20 cellular contexts compared by ENCODE assay signal in the genomic region with DNA sequence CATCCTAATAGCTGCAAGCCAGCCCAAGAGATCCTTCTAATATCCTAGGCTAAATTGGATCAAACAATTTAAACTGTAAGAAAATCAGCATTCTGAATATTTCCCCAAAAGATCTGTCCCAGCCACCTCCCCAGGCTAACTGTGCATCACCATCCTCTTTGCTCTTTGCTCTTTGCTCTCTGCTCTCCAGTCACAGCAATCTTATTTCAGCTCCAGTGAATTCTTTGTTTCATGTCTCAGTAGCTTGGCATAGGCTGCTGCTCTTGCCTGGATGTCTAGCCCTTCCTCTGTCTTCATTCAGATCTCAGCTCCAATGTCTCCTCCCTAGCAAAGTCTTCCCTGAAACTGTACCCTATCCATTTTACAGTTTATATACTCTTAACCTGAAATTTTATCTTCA.
"Had no signal": no experiment of that assay in that cellular context is flagged by ENCODE, and none has a peak within 500 bp of the region (broad histone marks: within the 10 kb centered on the region; RNA-seq: fewer than 3 reads in every experiment).

No MANE protein-coding gene starts in this region.

- H3K27me3 ChIP-seq: body of pancreas, foreskin keratinocyte, hepatocyte, right atrium auricular region, thyroid gland had no signal

- H3K27ac ChIP-seq: body of pancreas, dorsolateral prefrontal cortex, epithelial cell of prostate, foreskin keratinocyte, hepatocyte, left ventricle myocardium inferior, right atrium auricular region, thyroid gland had no signal

- H3K4me1 ChIP-seq: body of pancreas, foreskin keratinocyte, left ventricle myocardium inferior, right atrium auricular region, thyroid gland had no signal

- H2AFZ ChIP-seq: hepatocyte had no signal

- H3K36me3 ChIP-seq: left ventricle myocardium inferior, right atrium auricular region, thyroid gland had no signal

- H3K4me3 Mint-ChIP-seq: activated CD4-positive, alpha-beta memory T cell treated with anti-CD3 and anti-CD28 coated beads, Interleukin-2, amount 10 ng/mL, durations not matched to agents 7 days and 5 days; activated CD8-positive, alpha-beta memory T cell treated with anti-CD3 and anti-CD28 coated beads, Interleukin-2, amount 10 ng/mL, durations not matched to agents 7 days and 5 days; activated naive CD8-positive, alpha-beta T cell; memory B cell; naive thymus-derived CD4-positive, alpha-beta T cell had no signal

- H3K4me2 ChIP-seq: hepatocyte had no signal

- H3K9me3 ChIP-seq: body of pancreas, left ventricle myocardium inferior, right atrium auricular region, thyroid gland had no signal

- H3K27me3 Mint-ChIP-seq: activated CD4-positive, alpha-beta memory T cell treated with anti-CD3 and anti-CD28 coated beads, Interleukin-2, amount 10 ng/mL, durations not matched to agents 7 days and 5 days; activated CD8-positive, alpha-beta memory T cell treated with anti-CD3 and anti-CD28 coated beads, Interleukin-2, amount 10 ng/mL, durations not matched to agents 7 days and 5 days; activated naive CD8-positive, alpha-beta T cell; memory B cell had no signal

- H3K4me1 Mint-ChIP-seq: activated CD4-positive, alpha-beta memory T cell treated with anti-CD3 and anti-CD28 coated beads, Interleukin-2, amount 10 ng/mL, durations not matched to agents 7 days and 5 days; activated CD8-positive, alpha-beta memory T cell treated with anti-CD3 and anti-CD28 coated beads, Interleukin-2, amount 10 ng/mL, durations not matched to agents 7 days and 5 days; memory B cell had no signal

- H3K4me3 ChIP-seq: body of pancreas, dorsolateral prefrontal cortex, hepatocyte, left ventricle myocardium inferior, right atrium auricular region, thyroid gland had no signal

- H3K36me3 Mint-ChIP-seq: activated CD8-positive, alpha-beta memory T cell treated with anti-CD3 and anti-CD28 coated beads, Interleukin-2, amount 10 ng/mL, durations not matched to agents 7 days and 5 days; activated naive CD8-positive, alpha-beta T cell; memory B cell; naive thymus-derived CD4-positive, alpha-beta T cell had no signal

- H3K9me3 Mint-ChIP-seq: memory B cell had no signal

- H3K27ac Mint-ChIP-seq: activated CD4-positive, alpha-beta memory T cell treated with anti-CD3 and anti-CD28 coated beads, Interleukin-2, amount 10 ng/mL, durations not matched to agents 7 days and 5 days; activated CD8-positive, alpha-beta memory T cell treated with anti-CD3 and anti-CD28 coated beads, Interleukin-2, amount 10 ng/mL, durations not matched to agents 7 days and 5 days; activated naive CD8-positive, alpha-beta T cell; memory B cell; naive thymus-derived CD4-positive, alpha-beta T cell had no signal

- DNase-seq: activated CD4-positive, alpha-beta memory T cell treated with anti-CD3 and anti-CD28 coated beads, Interleukin-2, amount 10 ng/mL, durations not matched to agents 7 days and 5 days; activated CD4-positive, alpha-beta T cell treated with anti-CD3 and anti-CD28 coated beads for 48 hours; activated CD4-positive, CD25-positive, alpha-beta regulatory T cell; activated CD8-positive, alpha-beta memory T cell treated with anti-CD3 and anti-CD28 coated beads, Interleukin-2, amount 10 ng/mL, durations not matched to agents 7 days and 5 days; amniotic stem cell; body of pancreas; caudate nucleus; dorsolateral prefrontal cortex; left ventricle myocardium inferior; naive thymus-derived CD4-positive, alpha-beta T cell; stimulated activated CD4-positive, alpha-beta T cell treated with anti-CD3 and anti-CD28 coated beads, Interleukin-2, amount 100 ng/mL, for 24 hours; stimulated activated naive CD4-positive, alpha-beta T cell treated with Interleukin-2 at 50 U/mL for 16 hours; T-helper 9 cell; thyroid gland had no signal

- H3K79me2 ChIP-seq: hepatocyte had no signal
